In genomic region chr7:18671176-18671575, GRCh38 we compare ENCODE assay signal across 17 cellular contexts.
A peak's percentile ranks its signal among the peaks of the same experiment; 100 is the strongest.
DNase-seq lines count a peak whose midpoint lies in the region; ATAC-seq and TF ChIP-seq lines count a peak whose summit lies in the region.
"Had no signal": no experiment of that assay in that cellular context is flagged by ENCODE, and none has a peak within 500 bp of the region (broad histone marks: within the 10 kb centered on the region; RNA-seq: fewer than 3 reads in every experiment).

No MANE protein-coding gene starts in this region.

- BruUV-seq in mammary epithelial cell (replicated peaks; lab: Mats Ljungman, UMichigan) (no TSS peak), MCF 10A (replicated peaks; lab: Mats Ljungman, UMichigan) (no TSS peak)

- TF ChIP-seq CTCF in mammary epithelial cell (conservative IDR thresholded peaks at IDR 0.05 in 1 of 2, IDR thresholded peaks at IDR 0.05 in 1 of 2; ENCODE audit: extremely low read depth in 1 of 2, insufficient read depth in 1 of 2, low read depth in 1 of 2, low read length in 2 of 2) (no peak), MCF 10A (IDR thresholded peaks at IDR 0.05; ENCODE audit: unreplicated experiment) (no peak), RWPE1 (conservative IDR thresholded peaks at IDR 0.05; ENCODE audit: low read depth) (no peak), foreskin keratinocyte (conservative IDR thresholded peaks at IDR 0.05) (no peak)

- intact Hi-C loops in mammary epithelial cell (cut with micrococcal nuclease) (no loop called here), MCF 10A (cut with micrococcal nuclease) (no loop called here)

- H3K9me3 Mint-ChIP-seq in MCF 10A (ENCODE audit: unreplicated experiment): no peaks in the 10 kb centered on the region
- H3K9me3 Mint-ChIP-seq: CD14-positive monocyte, H9 had no signal

- no peaks in the 10 kb centered on the region for H4K20me1 ChIP-seq in mammary epithelial cell (ENCODE audit: insufficient read depth, low read length)
- H4K20me1 ChIP-seq: BLaER1 had no signal

- H3K9me3 ChIP-seq in mammary epithelial cell (replicated peaks; ENCODE audit: insufficient read depth, low read length): no peaks in the 10 kb centered on the region
- H3K9me3 ChIP-seq: BLaER1 had no signal

- H3K4me3 ChIP-seq in mammary epithelial cell (replicated peaks in 1 of 3; ENCODE audit: insufficient read depth in 1 of 3, low read depth in 2 of 3, low read length in 3 of 3): no peak overlapping the region
- H3K4me3 ChIP-seq: BLaER1 had no signal

- H3K9ac ChIP-seq in mammary epithelial cell (ENCODE audit: insufficient read depth, low read length): no peak overlapping the region
- H3K9ac ChIP-seq: BLaER1 had no signal

- H3K79me2 ChIP-seq in mammary epithelial cell (ENCODE audit: insufficient read depth, low read length): no peaks in the 10 kb centered on the region

- 29% methylated on average over 5 of the region's 5 CpGs for WGBS in mammary epithelial cell (ENCODE audit: low coverage, missing lambda C conversion rate)

- no peak overlapping the region for H3K27ac ChIP-seq in mammary epithelial cell (ENCODE audit: insufficient read depth, low read depth, low read length)
- no peak overlapping the region for H3K27ac ChIP-seq in RWPE1
- H3K27ac ChIP-seq in foreskin keratinocyte: no peak overlapping the region
- H3K27ac ChIP-seq: 22Rv1, BLaER1 had no signal

- ATAC-seq in foreskin keratinocyte (peak; percentile 48), GM21360 (IDR thresholded peaks at IDR 0.05; ENCODE audit: unreplicated experiment) (no peak), HG03025 (IDR thresholded peaks at IDR 0.05; ENCODE audit: low FRiP score, unreplicated experiment) (no peak)
- ATAC-seq: HepG2 had no signal

- H3K4me2 ChIP-seq in mammary epithelial cell (ENCODE audit: insufficient read depth, low read depth, low read length): peak overlapping the region; percentile 24
- H3K4me2 ChIP-seq: BLaER1 had no signal

- peak overlapping the region; percentile 36 for H2AFZ ChIP-seq in mammary epithelial cell (ENCODE audit: low read depth, low read length)

- peaks cover 25% of the 10 kb centered on the region for H3K4me1 ChIP-seq in mammary epithelial cell (ENCODE audit: insufficient read depth, low read length)
- H3K4me1 ChIP-seq in foreskin keratinocyte: peaks cover 17% of the 10 kb centered on the region
- H3K4me1 ChIP-seq: BLaER1 had no signal

- no peak overlapping the region for H3K27ac Mint-ChIP-seq in MCF 10A (ENCODE audit: low read depth, unreplicated experiment)
- H3K27ac Mint-ChIP-seq: CD4-positive, alpha-beta memory T cell; H9 had no signal

- H3K36me3 Mint-ChIP-seq in MCF 10A (ENCODE audit: insufficient read depth, unreplicated experiment): no peaks in the 10 kb centered on the region
- H3K36me3 Mint-ChIP-seq: CD4-positive, alpha-beta memory T cell had no signal

- H3K4me3 Mint-ChIP-seq in MCF 10A (ENCODE audit: unreplicated experiment): no peak overlapping the region
- H3K4me3 Mint-ChIP-seq: CD14-positive monocyte; CD4-positive, alpha-beta memory T cell; H9 had no signal

- DNase-seq in mammary epithelial cell (peak; percentile 70), MCF 10A (ENCODE audit: unreplicated experiment) (no peak), RWPE1 (ENCODE audit: low spot score) (peak; percentile 4), foreskin keratinocyte (peak; percentile 52 to 66), superior temporal gyrus (ENCODE audit: extremely low spot score) (no peak)
- DNase-seq: CD4-positive, alpha-beta memory T cell; DMS153; DMS79; GDM1; GOT3; H9 had no signal

- CTCF ChIA-PET in mammary epithelial cell (lab: Charles Lee; ENCODE audit: low non-redundant PET): no interaction called here
- CTCF ChIA-PET in MCF 10A (lab: Yijun Ruan, JAX): interaction anchor here (1.8 kb wide), 1 partner anchor 22 kb away, joined by 5 read pairs; no protein-coding TSS in a partner anchor
- CTCF ChIA-PET in RWPE1 (lab: Yijun Ruan, JAX): interaction anchor here (0.6 kb wide), 1 partner anchor 69 kb away, joined by 3 read pairs; no protein-coding TSS in a partner anchor

- peaks cover 7% of the 10 kb centered on the region for H3K4me1 Mint-ChIP-seq in MCF 10A (ENCODE audit: insufficient read depth, unreplicated experiment)
- H3K4me1 Mint-ChIP-seq: CD14-positive monocyte had no signal

- no peaks in the 10 kb centered on the region for H3K27me3 ChIP-seq in mammary epithelial cell (ENCODE audit: insufficient read depth, low read length)
- H3K27me3 ChIP-seq in foreskin keratinocyte: no peaks in the 10 kb centered on the region
- H3K27me3 ChIP-seq: BLaER1 had no signal

- H3K36me3 ChIP-seq in mammary epithelial cell (ENCODE audit: insufficient read depth, low read length): no peaks in the 10 kb centered on the region

- POLR2A ChIA-PET in MCF 10A (lab: Yijun Ruan, JAX) (interaction anchor here (0.6 kb wide), 1 partner anchor 401 kb away, joined by 3 read pairs; no protein-coding TSS in a partner anchor), RWPE1 (lab: Yijun Ruan, JAX; ENCODE audit: low non-redundant PET) (no interaction called here)

- no peaks in the 10 kb centered on the region for H3K27me3 Mint-ChIP-seq in MCF 10A (ENCODE audit: insufficient read depth, unreplicated experiment)
- H3K27me3 Mint-ChIP-seq: CD4-positive, alpha-beta memory T cell had no signal

- in situ Hi-C loops in mammary epithelial cell (cut with MboI; ENCODE audit: low sequenced_read_pairs in 2 of 2): no loop called here

- dilution Hi-C loops in mammary epithelial cell (cut with HindIII; ENCODE audit: low sequenced_read_pairs): no loop called here

Comparison
In these comparisons a context has a peak if more than half of its experiments do, and no peak if none do; other contexts are left out.
1. DNase-seq: peak in mammary epithelial cell (single experiment), RWPE1 (single experiment) and foreskin keratinocyte (2 of 2); none in MCF 10A (single experiment) and superior temporal gyrus (single experiment).